Comparison of ENCODE assay signal across 9 cellular contexts in genomic region chr22:40289991-40290459, GRCh38. TPM values are rescaled to one million over a fixed set of nuclear protein-coding genes. Genes with fewer than 3 reads are reported as not detected.
DNase-seq lines count a peak whose midpoint lies in the region; ATAC-seq lines count a peak whose summit lies in the region.
"Had no signal": no experiment of that assay in that cellular context is flagged by ENCODE, and none has a peak within 500 bp of the region (broad histone marks: within the 10 kb centered on the region; RNA-seq: fewer than 3 reads in every experiment).

No MANE protein-coding gene starts in this region.

- no peaks in the 10 kb centered on the region for H3K9me2 ChIP-seq in Karpas-422 (replicated peaks; ENCODE audit: insufficient read depth, low read length)

- H3K9ac ChIP-seq in Karpas-422 (ENCODE audit: low read length): no peak overlapping the region
- H3K9ac ChIP-seq: parathyroid adenoma had no signal

- H3K9me3 ChIP-seq in Karpas-422 (ENCODE audit: low read length): no peaks in the 10 kb centered on the region

- H3K4me1 ChIP-seq in Karpas-422 (ENCODE audit: low read length): no peaks in the 10 kb centered on the region
- H3K4me1 ChIP-seq: parathyroid adenoma had no signal

- DNase-seq in activated CD4-positive, alpha-beta T cell treated with anti-CD3 and anti-CD28 coated beads for 1 hour: peak; percentile 44
- DNase-seq in effector CD4-positive, alpha-beta T cell: peak; percentile 70
- peak; percentile 39 to 46 (median 40) for DNase-seq in stimulated activated CD4-positive, alpha-beta T cell treated with anti-CD3 and anti-CD28 coated beads, TNF-alpha, amount 100 ng/mL, for 4 hours (ENCODE audit: low read depth in 3 of 3)
- DNase-seq in dedifferentiated amniotic fluid mesenchymal stem cell (ENCODE audit: extremely low spot score): no peak
- no peak for DNase-seq in Karpas-422
- no peak for DNase-seq in DMS53 (lab: John Stamatoyannopoulos, UW)
- no peak for DNase-seq in NCI-H2029 treated with DMSO at 0.1 percent for 48 hours (lab: John Stamatoyannopoulos, UW)

- no peak overlapping the region for H3K27ac ChIP-seq in Karpas-422 (ENCODE audit: low read length)
- H3K27ac ChIP-seq: parathyroid adenoma had no signal

- ATAC-seq in GM21526 (IDR thresholded peaks at IDR 0.05; ENCODE audit: low FRiP score, unreplicated experiment): peak; percentile 64

- H3K27me3 ChIP-seq in Karpas-422 (ENCODE audit: low read length): no peaks in the 10 kb centered on the region

- H3K4me3 ChIP-seq in Karpas-422 (ENCODE audit: low read length): no peak overlapping the region

- H3K36me3 ChIP-seq in Karpas-422 (ENCODE audit: insufficient read depth, low read length): peaks cover 40% of the 10 kb centered on the region

- no peak overlapping the region for H3K4me2 ChIP-seq in Karpas-422 (ENCODE audit: low read depth, low read length, poor library complexity, severe bottlenecking)

- no peaks in the 10 kb centered on the region for H4K20me1 ChIP-seq in Karpas-422 (ENCODE audit: insufficient read depth, low read depth, low read length)

- H3K79me2 ChIP-seq in Karpas-422 (ENCODE audit: low read length): peaks cover 6% of the 10 kb centered on the region; the same call in 1 of the 2 replicates
- H3K79me2 ChIP-seq: parathyroid adenoma had no signal

- H2AFZ ChIP-seq in Karpas-422 (ENCODE audit: low read length): no peak overlapping the region
- H2AFZ ChIP-seq: parathyroid adenoma had no signal

RNA-seq across cellular contexts. Expression of gene ADSL, which starts 56.3 kb away (rescaled TPM):
- 165 and 188 TPM in 2 replicates for total RNA-seq in Karpas-422 (2014; rRNA removed; shearing (Covaris generic); ENCODE audit: low replicate concordance)

Comparison
In these comparisons a context has a peak if more than half of its experiments do, and no peak if none do; other contexts are left out.
1. DNase-seq: peak in activated CD4-positive, alpha-beta T cell treated with anti-CD3 and anti-CD28 coated beads for 1 hour (single experiment), effector CD4-positive, alpha-beta T cell (single experiment) and stimulated activated CD4-positive, alpha-beta T cell treated with anti-CD3 and anti-CD28 coated beads, TNF-alpha, amount 100 ng/mL, for 4 hours (3 of 3); none in dedifferentiated amniotic fluid mesenchymal stem cell (single experiment), Karpas-422 (single experiment), DMS53 (single experiment) and NCI-H2029 treated with DMSO at 0.1 percent for 48 hours (single experiment).